In the genomic region with DNA sequence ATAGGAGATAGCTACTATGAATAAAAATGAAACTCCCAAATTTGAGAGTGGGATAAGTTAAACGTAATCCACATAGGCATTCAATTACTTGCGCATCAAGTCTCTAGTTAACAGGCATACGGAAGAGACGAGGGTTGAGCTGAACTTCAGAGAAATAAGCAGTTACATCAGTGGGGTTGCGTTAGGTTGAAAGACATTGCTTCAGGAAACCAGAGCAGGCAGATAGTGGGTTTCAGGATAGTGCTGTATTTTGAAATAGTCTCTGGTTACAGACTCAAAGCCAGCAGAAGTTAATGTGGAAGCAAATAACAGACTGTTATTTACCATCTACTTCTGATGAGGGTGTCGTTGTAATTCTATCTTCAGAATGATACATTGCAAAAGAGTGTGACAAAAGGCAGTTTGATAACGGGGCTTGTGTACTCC, we compare ENCODE assay signal across 23 cellular contexts.
DNase-seq lines count a peak whose midpoint lies in the region; ATAC-seq, FAIRE-seq and TF ChIP-seq lines count a peak whose summit lies in the region.
"Had no signal": no experiment of that assay in that cellular context is flagged by ENCODE, and none has a peak within 500 bp of the region (broad histone marks: within the 10 kb centered on the region; RNA-seq: fewer than 3 reads in every experiment).

No MANE protein-coding gene starts in this region.

- no peak for TF ChIP-seq POLR2A in heart left ventricle (IDR thresholded peaks at IDR 0.05)

- H3K9me3 ChIP-seq in heart left ventricle (no peaks in the 10 kb centered on the region), MG63 (no peaks in the 10 kb centered on the region)
- H3K9me3 ChIP-seq: heart right ventricle, left lung had no signal

- DNase-seq in left cardiac atrium: no peak
- DNase-seq in heart left ventricle: no peak
- peak; percentile 53 for DNase-seq in left kidney (ENCODE audit: low read depth, low spot score)
- DNase-seq in NCI-H2081 (lab: John Stamatoyannopoulos, UW): no peak
- no peak for DNase-seq in stimulated activated naive B cell treated with anti-CD40 and anti-IgM and Interleukin-4, amounts not matched to agents 10 μg/mL and 1 μg/mL and 100 μg/mL, for 72 hours
- DNase-seq in endothelial cell (ENCODE audit: low spot score): no peak
- DNase-seq in MG63: no peak
- DNase-seq: activated CD4-positive, alpha-beta T cell treated with anti-CD3 and anti-CD28 coated beads for 36 hours; Calu3; heart right ventricle; left lung; NCI-H1436; NCI-H748 treated with DMSO at 0.1 percent for 48 hours; stimulated activated CD4-positive, alpha-beta T cell treated with anti-CD3 and anti-CD28 coated beads, Interleukin-4, amount 100 ng/mL, for 4 hours had no signal

- H3K4me3 ChIP-seq in heart left ventricle (peak overlapping the region in 3 of 12 donors; percentile 10 to 15 (median 15)), MG63 (no peak overlapping the region)
- H3K4me3 ChIP-seq: left lung had no signal

- H3K27ac Mint-ChIP-seq in stimulated activated naive B cell treated with anti-CD40 and anti-IgM and Interleukin-4, amounts not matched to agents 10 μg/mL and 1 μg/mL and 100 μg/mL, for 72 hours: no peak overlapping the region
- H3K27ac Mint-ChIP-seq in endothelial cell (ENCODE audit: unreplicated experiment): no peak overlapping the region
- H3K27ac Mint-ChIP-seq: activated CD4-positive, alpha-beta T cell treated with anti-CD3 and anti-CD28 coated beads for 36 hours; activated naive CD8-positive, alpha-beta T cell; stimulated activated effector memory CD8-positive, alpha-beta T cell treated with anti-CD3 and anti-CD28 coated beads, Interleukin-12 subunit alpha, Interleukin-12 subunit beta, amount 100 ng/mL, for 72 hours had no signal

- 60 to 69% (median 65%) methylated on average over 7 of the region's 7 CpGs for WGBS in heart left ventricle, 4 donors

- H3K36me3 ChIP-seq in heart left ventricle (no peaks in the 10 kb centered on the region), MG63 (no peaks in the 10 kb centered on the region)
- H3K36me3 ChIP-seq: heart right ventricle, left lung had no signal

- H3K27me3 Mint-ChIP-seq in stimulated activated naive B cell treated with anti-CD40 and anti-IgM and Interleukin-4, amounts not matched to agents 10 μg/mL and 1 μg/mL and 100 μg/mL, for 72 hours: no peaks in the 10 kb centered on the region
- no peaks in the 10 kb centered on the region for H3K27me3 Mint-ChIP-seq in endothelial cell (ENCODE audit: unreplicated experiment)

- H3K4me1 Mint-ChIP-seq in stimulated activated naive B cell treated with anti-CD40 and anti-IgM and Interleukin-4, amounts not matched to agents 10 μg/mL and 1 μg/mL and 100 μg/mL, for 72 hours: peaks cover 0 to 1% of the 10 kb centered on the region in 2 donors
- H3K4me1 Mint-ChIP-seq in endothelial cell (ENCODE audit: unreplicated experiment): peaks cover 16% of the 10 kb centered on the region
- H3K4me1 Mint-ChIP-seq: activated CD4-positive, alpha-beta T cell treated with anti-CD3 and anti-CD28 coated beads for 36 hours; central memory CD8-positive, alpha-beta T cell; stimulated activated effector memory CD8-positive, alpha-beta T cell treated with anti-CD3 and anti-CD28 coated beads, Interleukin-12 subunit alpha, Interleukin-12 subunit beta, amount 100 ng/mL, for 72 hours had no signal

- ATAC-seq in left cardiac atrium: peak; percentile 12 to 42
- ATAC-seq in heart left ventricle: no peak
- no peak for ATAC-seq in stimulated activated naive B cell treated with anti-CD40 and anti-IgM and Interleukin-4, amounts not matched to agents 10 μg/mL and 1 μg/mL and 100 μg/mL, for 72 hours (replicated peaks)
- ATAC-seq: activated CD4-positive, alpha-beta T cell treated with anti-CD3 and anti-CD28 coated beads for 36 hours; left lung; sciatic nerve; stimulated activated effector memory CD8-positive, alpha-beta T cell treated with anti-CD3 and anti-CD28 coated beads, Interleukin-12 subunit alpha, Interleukin-12 subunit beta, amount 100 ng/mL, for 72 hours had no signal

- H3K27ac ChIP-seq in heart left ventricle: peak overlapping the region in 3 of 12 donors; percentile 14 to 34 (median 15)
- H3K27ac ChIP-seq: RWPE1 had no signal

- no peaks in the 10 kb centered on the region for H3K9me3 Mint-ChIP-seq in stimulated activated naive B cell treated with anti-CD40 and anti-IgM and Interleukin-4, amounts not matched to agents 10 μg/mL and 1 μg/mL and 100 μg/mL, for 72 hours
- no peaks in the 10 kb centered on the region for H3K9me3 Mint-ChIP-seq in endothelial cell (ENCODE audit: unreplicated experiment)
- H3K9me3 Mint-ChIP-seq: central memory CD8-positive, alpha-beta T cell; neural crest cell; stimulated activated effector memory CD8-positive, alpha-beta T cell treated with anti-CD3 and anti-CD28 coated beads, Interleukin-12 subunit alpha, Interleukin-12 subunit beta, amount 100 ng/mL, for 72 hours had no signal

- intact Hi-C loops in left cardiac atrium (cut with DNase I): loop anchor here in 1 of 2 donors (10.0 kb wide), 1 partner anchor 145 kb away; no protein-coding TSS in a partner anchor
- intact Hi-C loops in heart left ventricle (cut with DNase I): loop anchor here in 4 of 10 donors (10.0 kb wide), 3 partner anchors 85 to 455 kb away; no protein-coding TSS in a partner anchor

- TF ChIP-seq CTCF in heart left ventricle (IDR thresholded peaks at IDR 0.05) (no peak), endothelial cell (IDR thresholded peaks at IDR 0.05; ENCODE audit: unreplicated experiment) (no peak)

- H3K27me3 ChIP-seq in heart left ventricle: no peaks in the 10 kb centered on the region
- no peaks in the 10 kb centered on the region for H3K27me3 ChIP-seq in MG63
- H3K27me3 ChIP-seq: heart right ventricle, left lung had no signal

- peak; percentile 74 for FAIRE-seq in TTC549 (lab: Jason Lieb, UNC)
- FAIRE-seq: endothelial cell of umbilical vein, H1 had no signal

- peaks cover 0 to 2% of the 10 kb centered on the region in 2 donors for H3K36me3 Mint-ChIP-seq in stimulated activated naive B cell treated with anti-CD40 and anti-IgM and Interleukin-4, amounts not matched to agents 10 μg/mL and 1 μg/mL and 100 μg/mL, for 72 hours
- no peaks in the 10 kb centered on the region for H3K36me3 Mint-ChIP-seq in endothelial cell (ENCODE audit: low read depth, unreplicated experiment)
- H3K36me3 Mint-ChIP-seq: activated naive CD8-positive, alpha-beta T cell; stimulated activated effector memory CD8-positive, alpha-beta T cell treated with anti-CD3 and anti-CD28 coated beads, Interleukin-12 subunit alpha, Interleukin-12 subunit beta, amount 100 ng/mL, for 72 hours had no signal

- peaks cover 0 to 30% (median 19%) of the 10 kb centered on the region in 12 donors for H3K4me1 ChIP-seq in heart left ventricle

- no peak overlapping the region for H3K4me3 Mint-ChIP-seq in stimulated activated naive B cell treated with anti-CD40 and anti-IgM and Interleukin-4, amounts not matched to agents 10 μg/mL and 1 μg/mL and 100 μg/mL, for 72 hours
- no peak overlapping the region for H3K4me3 Mint-ChIP-seq in endothelial cell (ENCODE audit: unreplicated experiment)
- H3K4me3 Mint-ChIP-seq: activated CD4-positive, alpha-beta T cell treated with anti-CD3 and anti-CD28 coated beads for 36 hours; activated naive CD8-positive, alpha-beta T cell; central memory CD8-positive, alpha-beta T cell; neural crest cell; stimulated activated effector memory CD8-positive, alpha-beta T cell treated with anti-CD3 and anti-CD28 coated beads, Interleukin-12 subunit alpha, Interleukin-12 subunit beta, amount 100 ng/mL, for 72 hours had no signal

Comparison
In these comparisons a context has a peak if more than half of its experiments do, and no peak if none do; other contexts are left out.
1. ATAC-seq: peak in left cardiac atrium (2 of 2); none in heart left ventricle (0 of 4) and stimulated activated naive B cell treated with anti-CD40 and anti-IgM and Interleukin-4, amounts not matched to agents 10 μg/mL and 1 μg/mL and 100 μg/mL, for 72 hours (0 of 2).